In genomic region chr5:136212252-136212721, GRCh38 we compare ENCODE assay signal across 1 cellular context.
A peak's percentile ranks its signal among the peaks of the same experiment; 100 is the strongest.
TF ChIP-seq lines count a peak whose summit lies in the region.

No MANE protein-coding gene starts in this region.

TF ChIP-seq in H1, 55 proteins besides CTCF, POLR2A, EP300 and RAD21:
- TF ChIP-seq HDAC2 (IDR thresholded peaks at IDR 0.05; ENCODE audit: borderline replicate concordance in 1 of 2, low read depth in 2 of 2, low read length in 2 of 2): no peak
- TF ChIP-seq MAFK (IDR thresholded peaks at IDR 0.05; ENCODE audit: low read depth, low read length): no peak
- TF ChIP-seq SUZ12 (IDR thresholded peaks at IDR 0.05; ENCODE audit: low read length): no peak
- TF ChIP-seq SP2 (IDR thresholded peaks at IDR 0.05; ENCODE audit: low read length): no peak
- TF ChIP-seq, protein P1, sequence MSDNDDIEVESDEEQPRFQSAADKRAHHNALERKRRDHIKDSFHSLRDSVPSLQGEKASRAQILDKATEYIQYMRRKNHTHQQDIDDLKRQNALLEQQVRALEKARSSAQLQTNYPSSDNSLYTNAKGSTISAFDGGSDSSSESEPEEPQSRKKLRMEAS (IDR thresholded peaks at IDR 0.05): peak; percentile 64
- TF ChIP-seq POLR2AphosphoS5 (IDR thresholded peaks at IDR 0.05; ENCODE audit: low read depth, low read length): no peak
- no peak for TF ChIP-seq GTF2F1 (IDR thresholded peaks at IDR 0.05; ENCODE audit: borderline replicate concordance, low read depth, low read length)
- TF ChIP-seq TCF12 (IDR thresholded peaks at IDR 0.05; ENCODE audit: low read depth, low read length): 0 out of 2 replicates have a peak, but pooled peaks have one; percentile 60
- TF ChIP-seq SP4 (IDR thresholded peaks at IDR 0.05; ENCODE audit: low read length): no peak
- TF ChIP-seq JUND (IDR thresholded peaks at IDR 0.05; ENCODE audit: low read length): no peak
- no peak for TF ChIP-seq ATF3 (IDR thresholded peaks at IDR 0.05; ENCODE audit: insufficient read depth, low read depth, low read length)
- TF ChIP-seq NANOG (IDR thresholded peaks at IDR 0.05; ENCODE audit: insufficient read depth, low read depth, low read length, poor library complexity, severe bottlenecking): no peak
- TF ChIP-seq NRF1 (IDR thresholded peaks at IDR 0.05; ENCODE audit: low read depth, low read length): 0 out of 2 replicates have a peak, but pooled peaks have one; percentile 2
- TF ChIP-seq RBBP5 (IDR thresholded peaks at IDR 0.05; ENCODE audit: borderline replicate concordance, low read depth, low read length): no peak
- no peak for TF ChIP-seq SIN3A (conservative IDR thresholded peaks at IDR 0.05 in 1 of 2, IDR thresholded peaks at IDR 0.05 in 1 of 2; ENCODE audit: low read depth in 1 of 2, low read length in 2 of 2)
- TF ChIP-seq TEAD4 (IDR thresholded peaks at IDR 0.05; ENCODE audit: low read depth, low read length): 0 out of 2 replicates have a peak, but pooled peaks have one; percentile 5
- TF ChIP-seq HDAC6 (IDR thresholded peaks at IDR 0.05; ENCODE audit: low read depth, low read length): no peak
- TF ChIP-seq, protein P2, sequence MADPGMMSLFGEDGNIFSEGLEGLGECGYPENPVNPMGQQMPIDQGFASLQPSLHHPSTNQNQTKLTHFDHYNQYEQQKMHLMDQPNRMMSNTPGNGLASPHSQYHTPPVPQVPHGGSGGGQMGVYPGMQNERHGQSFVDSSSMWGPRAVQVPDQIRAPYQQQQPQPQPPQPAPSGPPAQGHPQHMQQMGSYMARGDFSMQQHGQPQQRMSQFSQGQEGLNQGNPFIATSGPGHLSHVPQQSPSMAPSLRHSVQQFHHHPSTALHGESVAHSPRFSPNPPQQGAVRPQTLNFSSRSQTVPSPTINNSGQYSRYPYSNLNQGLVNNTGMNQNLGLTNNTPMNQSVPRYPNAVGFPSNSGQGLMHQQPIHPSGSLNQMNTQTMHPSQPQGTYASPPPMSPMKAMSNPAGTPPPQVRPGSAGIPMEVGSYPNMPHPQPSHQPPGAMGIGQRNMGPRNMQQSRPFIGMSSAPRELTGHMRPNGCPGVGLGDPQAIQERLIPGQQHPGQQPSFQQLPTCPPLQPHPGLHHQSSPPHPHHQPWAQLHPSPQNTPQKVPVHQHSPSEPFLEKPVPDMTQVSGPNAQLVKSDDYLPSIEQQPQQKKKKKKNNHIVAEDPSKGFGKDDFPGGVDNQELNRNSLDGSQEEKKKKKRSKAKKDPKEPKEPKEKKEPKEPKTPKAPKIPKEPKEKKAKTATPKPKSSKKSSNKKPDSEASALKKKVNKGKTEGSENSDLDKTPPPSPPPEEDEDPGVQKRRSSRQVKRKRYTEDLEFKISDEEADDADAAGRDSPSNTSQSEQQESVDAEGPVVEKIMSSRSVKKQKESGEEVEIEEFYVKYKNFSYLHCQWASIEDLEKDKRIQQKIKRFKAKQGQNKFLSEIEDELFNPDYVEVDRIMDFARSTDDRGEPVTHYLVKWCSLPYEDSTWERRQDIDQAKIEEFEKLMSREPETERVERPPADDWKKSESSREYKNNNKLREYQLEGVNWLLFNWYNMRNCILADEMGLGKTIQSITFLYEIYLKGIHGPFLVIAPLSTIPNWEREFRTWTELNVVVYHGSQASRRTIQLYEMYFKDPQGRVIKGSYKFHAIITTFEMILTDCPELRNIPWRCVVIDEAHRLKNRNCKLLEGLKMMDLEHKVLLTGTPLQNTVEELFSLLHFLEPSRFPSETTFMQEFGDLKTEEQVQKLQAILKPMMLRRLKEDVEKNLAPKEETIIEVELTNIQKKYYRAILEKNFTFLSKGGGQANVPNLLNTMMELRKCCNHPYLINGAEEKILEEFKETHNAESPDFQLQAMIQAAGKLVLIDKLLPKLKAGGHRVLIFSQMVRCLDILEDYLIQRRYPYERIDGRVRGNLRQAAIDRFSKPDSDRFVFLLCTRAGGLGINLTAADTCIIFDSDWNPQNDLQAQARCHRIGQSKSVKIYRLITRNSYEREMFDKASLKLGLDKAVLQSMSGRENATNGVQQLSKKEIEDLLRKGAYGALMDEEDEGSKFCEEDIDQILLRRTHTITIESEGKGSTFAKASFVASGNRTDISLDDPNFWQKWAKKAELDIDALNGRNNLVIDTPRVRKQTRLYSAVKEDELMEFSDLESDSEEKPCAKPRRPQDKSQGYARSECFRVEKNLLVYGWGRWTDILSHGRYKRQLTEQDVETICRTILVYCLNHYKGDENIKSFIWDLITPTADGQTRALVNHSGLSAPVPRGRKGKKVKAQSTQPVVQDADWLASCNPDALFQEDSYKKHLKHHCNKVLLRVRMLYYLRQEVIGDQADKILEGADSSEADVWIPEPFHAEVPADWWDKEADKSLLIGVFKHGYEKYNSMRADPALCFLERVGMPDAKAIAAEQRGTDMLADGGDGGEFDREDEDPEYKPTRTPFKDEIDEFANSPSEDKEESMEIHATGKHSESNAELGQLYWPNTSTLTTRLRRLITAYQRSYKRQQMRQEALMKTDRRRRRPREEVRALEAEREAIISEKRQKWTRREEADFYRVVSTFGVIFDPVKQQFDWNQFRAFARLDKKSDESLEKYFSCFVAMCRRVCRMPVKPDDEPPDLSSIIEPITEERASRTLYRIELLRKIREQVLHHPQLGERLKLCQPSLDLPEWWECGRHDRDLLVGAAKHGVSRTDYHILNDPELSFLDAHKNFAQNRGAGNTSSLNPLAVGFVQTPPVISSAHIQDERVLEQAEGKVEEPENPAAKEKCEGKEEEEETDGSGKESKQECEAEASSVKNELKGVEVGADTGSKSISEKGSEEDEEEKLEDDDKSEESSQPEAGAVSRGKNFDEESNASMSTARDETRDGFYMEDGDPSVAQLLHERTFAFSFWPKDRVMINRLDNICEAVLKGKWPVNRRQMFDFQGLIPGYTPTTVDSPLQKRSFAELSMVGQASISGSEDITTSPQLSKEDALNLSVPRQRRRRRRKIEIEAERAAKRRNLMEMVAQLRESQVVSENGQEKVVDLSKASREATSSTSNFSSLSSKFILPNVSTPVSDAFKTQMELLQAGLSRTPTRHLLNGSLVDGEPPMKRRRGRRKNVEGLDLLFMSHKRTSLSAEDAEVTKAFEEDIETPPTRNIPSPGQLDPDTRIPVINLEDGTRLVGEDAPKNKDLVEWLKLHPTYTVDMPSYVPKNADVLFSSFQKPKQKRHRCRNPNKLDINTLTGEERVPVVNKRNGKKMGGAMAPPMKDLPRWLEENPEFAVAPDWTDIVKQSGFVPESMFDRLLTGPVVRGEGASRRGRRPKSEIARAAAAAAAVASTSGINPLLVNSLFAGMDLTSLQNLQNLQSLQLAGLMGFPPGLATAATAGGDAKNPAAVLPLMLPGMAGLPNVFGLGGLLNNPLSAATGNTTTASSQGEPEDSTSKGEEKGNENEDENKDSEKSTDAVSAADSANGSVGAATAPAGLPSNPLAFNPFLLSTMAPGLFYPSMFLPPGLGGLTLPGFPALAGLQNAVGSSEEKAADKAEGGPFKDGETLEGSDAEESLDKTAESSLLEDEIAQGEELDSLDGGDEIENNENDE (IDR thresholded peaks at IDR 0.05; ENCODE audit: insufficient replicate concordance, low read length): no peak
- no peak for TF ChIP-seq CBX8 (IDR thresholded peaks at IDR 0.05; ENCODE audit: borderline replicate concordance, low read depth, low read length)
- TF ChIP-seq E2F6 (IDR thresholded peaks at IDR 0.05): 0 out of 2 replicates have a peak, but pooled peaks have one; percentile 43
- TF ChIP-seq SIRT6 (IDR thresholded peaks at IDR 0.05; ENCODE audit: low read length): no peak
- no peak for TF ChIP-seq SP1 (IDR thresholded peaks at IDR 0.05; ENCODE audit: low read depth, low read length)
- TF ChIP-seq CREB1 (IDR thresholded peaks at IDR 0.05): no peak
- TF ChIP-seq USF2 (IDR thresholded peaks at IDR 0.05; ENCODE audit: low read length): no peak
- TF ChIP-seq, protein P3, sequence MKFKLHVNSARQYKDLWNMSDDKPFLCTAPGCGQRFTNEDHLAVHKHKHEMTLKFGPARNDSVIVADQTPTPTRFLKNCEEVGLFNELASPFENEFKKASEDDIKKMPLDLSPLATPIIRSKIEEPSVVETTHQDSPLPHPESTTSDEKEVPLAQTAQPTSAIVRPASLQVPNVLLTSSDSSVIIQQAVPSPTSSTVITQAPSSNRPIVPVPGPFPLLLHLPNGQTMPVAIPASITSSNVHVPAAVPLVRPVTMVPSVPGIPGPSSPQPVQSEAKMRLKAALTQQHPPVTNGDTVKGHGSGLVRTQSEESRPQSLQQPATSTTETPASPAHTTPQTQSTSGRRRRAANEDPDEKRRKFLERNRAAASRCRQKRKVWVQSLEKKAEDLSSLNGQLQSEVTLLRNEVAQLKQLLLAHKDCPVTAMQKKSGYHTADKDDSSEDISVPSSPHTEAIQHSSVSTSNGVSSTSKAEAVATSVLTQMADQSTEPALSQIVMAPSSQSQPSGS (IDR thresholded peaks at IDR 0.05; ENCODE audit: low read length): no peak
- TF ChIP-seq ASH2L (IDR thresholded peaks at IDR 0.05; ENCODE audit: low read length): no peak
